Comparison of ENCODE assay signal across 15 cellular contexts in genomic region chr2:7392076-7392787, GRCh38.
DNase-seq lines count a peak whose midpoint lies in the region; ATAC-seq and TF ChIP-seq lines count a peak whose summit lies in the region.
"Had no signal": no experiment of that assay in that cellular context is flagged by ENCODE, and none has a peak within 500 bp of the region (broad histone marks: within the 10 kb centered on the region; RNA-seq: fewer than 3 reads in every experiment).

No MANE protein-coding gene starts in this region.

- H3K79me2 ChIP-seq in mammary epithelial cell (ENCODE audit: insufficient read depth, low read length), result no peaks in the 10 kb centered on the region

- H3K27ac ChIP-seq in mammary epithelial cell (ENCODE audit: insufficient read depth, low read depth, low read length), result no peak overlapping the region
- H3K27ac ChIP-seq: 22Rv1 had no signal

- DNase-seq in NCI-H2107 treated with DMSO at 0.1 percent for 48 hours (lab: John Stamatoyannopoulos, UW; ENCODE audit: unreplicated experiment), result peak; percentile 16
- no peak for DNase-seq in NCI-H2107 (lab: John Stamatoyannopoulos, UW)
- DNase-seq in NCI-H2029 (lab: John Stamatoyannopoulos, UW), result peak; percentile 68
- DNase-seq in mammary epithelial cell, result peak; percentile 24
- DNase-seq in kidney tubule cell (ENCODE audit: low spot score), result peak; percentile 49
- no peak for DNase-seq in DMS114 treated with DMSO at 0.1 percent for 48 hours (lab: John Stamatoyannopoulos, UW; ENCODE audit: unreplicated experiment)
- DNase-seq: amniotic stem cell; head of caudate nucleus; Karpas-422; left colon; NCI-H1436; stimulated activated CD4-positive, alpha-beta T cell treated with anti-CD3 and anti-CD28 coated beads, Interleukin-12 subunit alpha, Interleukin-12 subunit beta, amount 100 ng/mL, for 4 hours had no signal

- H3K27me3 ChIP-seq in mammary epithelial cell (ENCODE audit: insufficient read depth, low read length), result no peaks in the 10 kb centered on the region

- H4K20me1 ChIP-seq in mammary epithelial cell (ENCODE audit: insufficient read depth, low read length), result no peaks in the 10 kb centered on the region

- H3K4me2 ChIP-seq in mammary epithelial cell (ENCODE audit: insufficient read depth, low read depth, low read length), result no peak overlapping the region

- H3K9ac ChIP-seq in mammary epithelial cell (ENCODE audit: insufficient read depth, low read length), result no peak overlapping the region

- no peak overlapping the region for H2AFZ ChIP-seq in mammary epithelial cell (ENCODE audit: low read depth, low read length)

- dilution Hi-C loops in mammary epithelial cell (cut with HindIII; ENCODE audit: low sequenced_read_pairs), result no loop called here

- H3K4me3 ChIP-seq in mammary epithelial cell (replicated peaks in 1 of 3; ENCODE audit: insufficient read depth in 1 of 3, low read depth in 2 of 3, low read length in 3 of 3), result no peak overlapping the region

- WGBS in mammary epithelial cell (ENCODE audit: low coverage, missing lambda C conversion rate), result 72% methylated on average over 7 of the region's 11 CpGs

- no TSS peak for BruUV-seq in mammary epithelial cell (replicated peaks; lab: Mats Ljungman, UMichigan)

- H3K36me3 ChIP-seq in mammary epithelial cell (ENCODE audit: insufficient read depth, low read length), result no peaks in the 10 kb centered on the region

- in situ Hi-C loops in mammary epithelial cell (cut with MboI; ENCODE audit: low sequenced_read_pairs in 2 of 2), result no loop called here

- CTCF ChIA-PET in mammary epithelial cell (lab: Charles Lee; ENCODE audit: low non-redundant PET), result no interaction called here

- intact Hi-C loops in mammary epithelial cell (cut with micrococcal nuclease), result no loop called here

- no peaks in the 10 kb centered on the region for H3K9me3 ChIP-seq in mammary epithelial cell (replicated peaks; ENCODE audit: insufficient read depth, low read length)

- H3K4me1 ChIP-seq in mammary epithelial cell (ENCODE audit: insufficient read depth, low read length), result no peaks in the 10 kb centered on the region

- ATAC-seq in GM18870 (IDR thresholded peaks at IDR 0.05; ENCODE audit: unreplicated experiment) (no peak), GM19351 (IDR thresholded peaks at IDR 0.05; ENCODE audit: unreplicated experiment) (no peak)
- ATAC-seq: left colon had no signal

- TF ChIP-seq CTCF in mammary epithelial cell (conservative IDR thresholded peaks at IDR 0.05 in 1 of 2, IDR thresholded peaks at IDR 0.05 in 1 of 2; ENCODE audit: extremely low read depth in 1 of 2, insufficient read depth in 1 of 2, low read depth in 1 of 2, low read length in 2 of 2), result no peak

Comparison
In these comparisons a context has a peak if more than half of its experiments do, and no peak if none do; other contexts are left out.
1. DNase-seq: peak in NCI-H2107 treated with DMSO at 0.1 percent for 48 hours (single experiment), NCI-H2029 (single experiment), mammary epithelial cell (single experiment) and kidney tubule cell (single experiment); none in NCI-H2107 (single experiment) and DMS114 treated with DMSO at 0.1 percent for 48 hours (single experiment).